ENCODE assay signal across 1 cellular context in genomic region chr19:10095948-10096614, GRCh38.
TF ChIP-seq lines count a peak whose summit lies in the region.

No MANE protein-coding gene starts in this region.

TF ChIP-seq in PFSK-1, 5 proteins besides CTCF, POLR2A, EP300 and RAD21:
- TF ChIP-seq SIN3A (IDR thresholded peaks at IDR 0.05; ENCODE audit: borderline replicate concordance, insufficient read depth, low read length) (no peak), POLR2AphosphoS5 (IDR thresholded peaks at IDR 0.05; ENCODE audit: low read depth, low read length) (peak; percentile 53; the same call in 1 of the 2 replicates)
